ENCODE assay signal across 9 cellular contexts in the genomic region with DNA sequence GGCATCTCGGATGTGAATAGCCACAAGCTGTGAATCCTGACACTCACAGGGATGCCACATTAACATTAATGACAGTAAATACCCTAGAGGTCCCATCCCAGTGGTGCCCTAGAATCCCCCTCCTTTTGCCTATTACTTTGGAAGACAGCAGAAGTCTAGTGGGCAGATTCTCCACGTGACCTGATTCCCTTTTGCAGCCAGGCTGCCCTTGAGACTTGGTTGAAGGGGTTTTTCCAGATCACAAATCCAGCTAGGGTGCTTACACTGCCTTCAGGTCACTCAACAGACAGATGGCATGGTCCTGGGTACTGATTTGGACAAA. TPM values are rescaled to one million over a fixed set of nuclear protein-coding genes. Genes with fewer than 3 reads are reported as not detected.
DNase-seq lines count a peak whose midpoint lies in the region; ATAC-seq, FAIRE-seq and TF ChIP-seq lines count a peak whose summit lies in the region.
"Had no signal": no experiment of that assay in that cellular context is flagged by ENCODE, and none has a peak within 500 bp of the region (broad histone marks: within the 10 kb centered on the region; RNA-seq: fewer than 3 reads in every experiment).

No MANE protein-coding gene starts in this region.

- no peak for TF ChIP-seq CTCF in MCF 10A (IDR thresholded peaks at IDR 0.05; ENCODE audit: unreplicated experiment)
- no peak for TF ChIP-seq CTCF in mammary epithelial cell (conservative IDR thresholded peaks at IDR 0.05 in 1 of 2, IDR thresholded peaks at IDR 0.05 in 1 of 2; ENCODE audit: extremely low read depth in 1 of 2, insufficient read depth in 1 of 2, low read depth in 1 of 2, low read length in 2 of 2)
- TF ChIP-seq CTCF in K562 (IDR thresholded peaks at IDR 0.05 in 2 of 3, conservative IDR thresholded peaks at IDR 0.05 in 1 of 3; ENCODE audit: insufficient read depth in 2 of 3, low read depth in 1 of 3, low read length in 3 of 3) = no peak
- no peak for TF ChIP-seq CTCF in mesothelial cell of epicardium (IDR thresholded peaks at IDR 0.05; ENCODE audit: unreplicated experiment)
- no peak for TF ChIP-seq CTCF in type B pancreatic cell (conservative IDR thresholded peaks at IDR 0.05)

- peaks cover 6% of the 10 kb centered on the region for H3K9me1 ChIP-seq in K562 (ENCODE audit: control insufficient read depth, insufficient read depth, low read length)

- CTCF ChIA-PET in MCF 10A (lab: Yijun Ruan, JAX) (interaction anchor here (0.7 to 7.8 kb wide), 6 partner anchors 17 to 167 kb away, joined by 3 to 72 read pairs (median 6); no protein-coding TSS in a partner anchor), mammary epithelial cell (lab: Charles Lee; ENCODE audit: low non-redundant PET) (no interaction called here), K562 (lab: Yijun Ruan, JAX; ENCODE audit: low intra/inter-chr PET ratio) (no interaction called here)

- no peak for TF ChIP-seq RAD21 in K562 (CRISPR knock-in tag; conservative IDR thresholded peaks at IDR 0.05 in 1 of 2, IDR thresholded peaks at IDR 0.05 in 1 of 2)

- H3K9me3 Mint-ChIP-seq in MCF 10A (ENCODE audit: unreplicated experiment) (no peaks in the 10 kb centered on the region), mesothelial cell of epicardium (no peaks in the 10 kb centered on the region), type B pancreatic cell (no peaks in the 10 kb centered on the region)

- H2AFZ ChIP-seq in mammary epithelial cell (ENCODE audit: low read depth, low read length) (no peak overlapping the region), K562 (ENCODE audit: low read depth, low read length) (no peak overlapping the region)

- H3K36me3 ChIP-seq in mammary epithelial cell (ENCODE audit: insufficient read depth, low read length) (no peaks in the 10 kb centered on the region), K562 (ENCODE audit: control insufficient read depth, insufficient read depth, low read length) (peaks cover 55% of the 10 kb centered on the region)

- H3K4me2 ChIP-seq in mammary epithelial cell (ENCODE audit: insufficient read depth, low read depth, low read length) (no peak overlapping the region), K562 (ENCODE audit: insufficient read depth, low read length) (peak overlapping the region; percentile 4)

- H3K4me1 ChIP-seq in mammary epithelial cell (ENCODE audit: insufficient read depth, low read length) (peaks cover 55% of the 10 kb centered on the region), K562 (replicated peaks in 1 of 2; ENCODE audit: control insufficient read depth in 2 of 2, insufficient read depth in 2 of 2, low read length in 2 of 2) (peaks cover 66 to 76% of the 10 kb centered on the region in 2 experiments)

- H3K27me3 ChIP-seq in mammary epithelial cell (ENCODE audit: insufficient read depth, low read length) (no peaks in the 10 kb centered on the region), K562 (ENCODE audit: control insufficient read depth in 2 of 2, insufficient read depth in 2 of 2, low read length in 2 of 2) (no peaks in the 10 kb centered on the region)

- no peaks in the 10 kb centered on the region for H3K9me3 ChIP-seq in mammary epithelial cell (replicated peaks; ENCODE audit: insufficient read depth, low read length)
- no peaks in the 10 kb centered on the region for H3K9me3 ChIP-seq in K562 (replicated peaks; ENCODE audit: control insufficient read depth, insufficient read depth, low read depth, low read length)

- no peak for FAIRE-seq in K562 (lab: Jason Lieb, UNC)

- TF ChIP-seq POLR2A in K562 (conservative IDR thresholded peaks at IDR 0.05) = no peak

- peaks cover 98% of the 10 kb centered on the region for H3K79me2 ChIP-seq in mammary epithelial cell (ENCODE audit: insufficient read depth, low read length)
- peaks cover 100% of the 10 kb centered on the region for H3K79me2 ChIP-seq in K562 (ENCODE audit: control insufficient read depth, insufficient read depth, low read length)

- H4K20me1 ChIP-seq in mammary epithelial cell (ENCODE audit: insufficient read depth, low read length) = no peaks in the 10 kb centered on the region
- H4K20me1 ChIP-seq in K562 (replicated peaks; ENCODE audit: control insufficient read depth, insufficient read depth, low read length) = peaks cover 8% of the 10 kb centered on the region; the same call in 1 of the 2 replicates

- H3K27me3 Mint-ChIP-seq in MCF 10A (ENCODE audit: insufficient read depth, unreplicated experiment) (no peaks in the 10 kb centered on the region), mesothelial cell of epicardium (ENCODE audit: low read depth) (no peaks in the 10 kb centered on the region), type B pancreatic cell (no peaks in the 10 kb centered on the region)

- H3K4me3 Mint-ChIP-seq in MCF 10A (ENCODE audit: unreplicated experiment) = no peak overlapping the region
- H3K4me3 Mint-ChIP-seq in mesothelial cell of epicardium = no peak overlapping the region
- peak overlapping the region; percentile 51 for H3K4me3 Mint-ChIP-seq in type B pancreatic cell

- peak overlapping the region; percentile 91 for H3K27ac Mint-ChIP-seq in MCF 10A (ENCODE audit: low read depth, unreplicated experiment)
- peak overlapping the region; percentile 97 for H3K27ac Mint-ChIP-seq in mesothelial cell of epicardium
- peak overlapping the region; percentile 93 for H3K27ac Mint-ChIP-seq in type B pancreatic cell

- POLR2A ChIA-PET in MCF 10A (lab: Yijun Ruan, JAX) (interaction anchor here (1.4 to 3.5 kb wide), 3 partner anchors 11 to 27 kb away, joined by 4 to 20 read pairs (median 9); no protein-coding TSS in a partner anchor), K562 (lab: Yijun Ruan, JAX) (interaction anchor here (3.5 kb wide), 1 partner anchor 22 kb away, joined by 11 read pairs; no protein-coding TSS in a partner anchor)

- no peak overlapping the region for H3K4me3 ChIP-seq in mammary epithelial cell (replicated peaks in 1 of 3; ENCODE audit: insufficient read depth in 1 of 3, low read depth in 2 of 3, low read length in 3 of 3)
- no peak overlapping the region for H3K4me3 ChIP-seq in K562

- H3K9ac ChIP-seq in mammary epithelial cell (ENCODE audit: insufficient read depth, low read length) (no peak overlapping the region), K562 (ENCODE audit: insufficient read depth in 1 of 2, low read depth in 2 of 2, low read length in 2 of 2) (no peak overlapping the region)

- H3K4me1 Mint-ChIP-seq in MCF 10A (ENCODE audit: insufficient read depth, unreplicated experiment) = peaks cover 56% of the 10 kb centered on the region
- peaks cover 64% of the 10 kb centered on the region for H3K4me1 Mint-ChIP-seq in mesothelial cell of epicardium
- H3K4me1 Mint-ChIP-seq in type B pancreatic cell (ENCODE audit: unreplicated experiment) = peaks cover 56% of the 10 kb centered on the region

- DNase-seq in MCF 10A (ENCODE audit: unreplicated experiment) = no peak
- no peak for DNase-seq in mammary epithelial cell
- no peak for DNase-seq in K562 (ENCODE audit: extremely low read depth in 1 of 4, low spot score in 3 of 4)
- no peak for DNase-seq in mesothelial cell of epicardium (ENCODE audit: low spot score in 2 of 2, unreplicated experiment in 2 of 2)
- no peak for DNase-seq in type B pancreatic cell (ENCODE audit: extremely low spot score, unreplicated experiment)
- DNase-seq: C1 segment of cervical spinal cord had no signal

- intact Hi-C loops in MCF 10A (cut with micrococcal nuclease) (no loop called here), mammary epithelial cell (cut with micrococcal nuclease) (no loop called here), K562 (cut with micrococcal nuclease) (no loop called here)

- H3K36me3 Mint-ChIP-seq in MCF 10A (ENCODE audit: insufficient read depth, unreplicated experiment) (no peaks in the 10 kb centered on the region), mesothelial cell of epicardium (peaks cover 2% of the 10 kb centered on the region), type B pancreatic cell (no peaks in the 10 kb centered on the region)

- no TSS peak for BruUV-seq in MCF 10A (replicated peaks; lab: Mats Ljungman, UMichigan)
- no TSS peak for BruUV-seq in mammary epithelial cell (replicated peaks; lab: Mats Ljungman, UMichigan)
- BruUV-seq in K562 (replicated peaks; lab: Mats Ljungman, UMichigan) = no TSS peak

- no peak overlapping the region for H3K27ac ChIP-seq in mammary epithelial cell (ENCODE audit: insufficient read depth, low read depth, low read length)
- peak overlapping the region; percentile 91; the same call in 1 of the 3 replicates for H3K27ac ChIP-seq in K562 (ENCODE audit: extremely low read depth, low read depth, low read length)

- TF ChIP-seq EP300 in K562 (IDR thresholded peaks at IDR 0.05; ENCODE audit: low read length) = no peak

- in situ Hi-C loops in mammary epithelial cell (cut with MboI; ENCODE audit: low sequenced_read_pairs in 2 of 2) = no loop called here
- in situ Hi-C loops in K562 (cut with MboI) = no loop called here

- dilution Hi-C loops in mammary epithelial cell (cut with HindIII; ENCODE audit: low sequenced_read_pairs) = loop anchor here (5.0 kb wide), 1 partner anchor 66 kb away; no protein-coding TSS in a partner anchor

- 71% methylated on average over 2 of the region's 2 CpGs for WGBS in mammary epithelial cell (ENCODE audit: low coverage, missing lambda C conversion rate)
- 81% methylated on average over 2 of the region's 2 CpGs for WGBS in K562 (ENCODE audit: insufficient coverage, low coverage, missing lambda C conversion rate)

- no peak for ATAC-seq in K562
- no peak for ATAC-seq in HG02885 (IDR thresholded peaks at IDR 0.05; ENCODE audit: poor library complexity, unreplicated experiment)
- ATAC-seq in GM21360 (IDR thresholded peaks at IDR 0.05; ENCODE audit: unreplicated experiment) = no peak
- no peak for ATAC-seq in GM18519 (IDR thresholded peaks at IDR 0.05; ENCODE audit: low FRiP score, unreplicated experiment)

RNA-seq across cellular contexts. Expression of gene HDAC7, which starts 8.7 kb away (rescaled TPM):
- total RNA-seq in MCF 10A (2022) = 65.0 and 80.1 TPM in 2 replicates
- 10 to 100 TPM; 17.7 to 72.1 TPM for total RNA-seq in mammary epithelial cell
- polyA plus RNA-seq in mammary epithelial cell = 30.5 TPM
- 96.1 TPM for polyA minus RNA-seq in mammary epithelial cell
- total RNA-seq in K562 (2011; cell fraction: chromatin; rRNA removed; ENCODE audit: low replicate concordance) = 123 and 300 TPM in 2 replicates
- total RNA-seq in K562 (2011; cell fraction: nucleolus; rRNA removed) = 143 and 147 TPM in 2 replicates
- total RNA-seq in K562 (2011; cell fraction: nucleoplasm; rRNA removed) = 123 and 161 TPM in 2 replicates
- total RNA-seq in K562 (2014; rRNA removed) = 38.4 and 57.4 TPM in 2 replicates
- total RNA-seq in K562 (2014; rRNA removed; fragmentation: Illumina TruSeq; extraction: Trizol) = 22.2 and 30.2 TPM in 2 replicates
- 26.7 and 28.2 TPM in 2 replicates for total RNA-seq in K562 (2015; rRNA removed; fragmentation: Illumina TruSeq; extraction: Trizol)
- 119 and 129 TPM in 2 replicates for total RNA-seq in K562 (2021)
- 31.1 and 33.7 TPM in 2 replicates for polyA plus RNA-seq in K562 (2011; rRNA removed)
- 20.6 and 43.9 TPM in 2 replicates for polyA plus RNA-seq in K562 (2011; cell fraction: cytosol; rRNA removed)
- polyA plus RNA-seq in K562 (2011; cell fraction: nucleus; rRNA removed) = 215 and 430 TPM in 2 replicates
- 67.8 and 112 TPM in 2 replicates for polyA plus RNA-seq in K562 (2012)
- polyA plus RNA-seq in K562 (2014; fragmentation: Illumina TruSeq; extraction: Trizol) = 71.9 and 82.7 TPM in 2 replicates
- 1 to 10 TPM; 2.5 to 3.8 TPM for polyA plus RNA-seq in K562 (2014; fragmentation: Nextera tagmentation; extraction: Ambion mirVana)
- 78.0 and 82.7 TPM in 2 replicates for polyA plus RNA-seq in K562 (2014; rRNA removed)
- polyA minus RNA-seq in K562 (2011; rRNA and poly(A)+ RNA removed) = 8.5 and 12.0 TPM in 2 replicates
- polyA minus RNA-seq in K562 (2011; cell fraction: cytosol; rRNA and poly(A)+ RNA removed) = 28.2 and 32.6 TPM in 2 replicates
- 41.2 and 50.1 TPM in 2 replicates for polyA minus RNA-seq in K562 (2011; cell fraction: nucleus; rRNA and poly(A)+ RNA removed)
- total RNA-seq in mesothelial cell of epicardium = 113 to 132 TPM (median 123 TPM) in 3 replicates
- 71.5 and 76.1 TPM in 2 replicates for total RNA-seq in type B pancreatic cell (ENCODE audit: low replicate concordance)

RNA-seq across cellular contexts. Expression of gene SLC48A1, which starts 38.0 kb away (rescaled TPM):
- total RNA-seq in MCF 10A (2022) = 19.4 and 20.2 TPM in 2 replicates
- total RNA-seq in mammary epithelial cell = 10 to 100 TPM; 22.0 to 29.3 TPM
- 11.8 TPM for polyA plus RNA-seq in mammary epithelial cell
- 22.0 TPM for polyA minus RNA-seq in mammary epithelial cell
- 18.5 and 36.8 TPM in 2 replicates for total RNA-seq in K562 (2011; cell fraction: chromatin; rRNA removed; ENCODE audit: low replicate concordance)
- total RNA-seq in K562 (2011; cell fraction: nucleolus; rRNA removed) = 31.2 and 31.5 TPM in 2 replicates
- 45.5 and 69.2 TPM in 2 replicates for total RNA-seq in K562 (2011; cell fraction: nucleoplasm; rRNA removed)
- 16.3 and 25.4 TPM in 2 replicates for total RNA-seq in K562 (2014; rRNA removed)
- 13.1 and 18.3 TPM in 2 replicates for total RNA-seq in K562 (2014; rRNA removed; fragmentation: Illumina TruSeq; extraction: Trizol)
- 16.1 and 16.2 TPM in 2 replicates for total RNA-seq in K562 (2015; rRNA removed; fragmentation: Illumina TruSeq; extraction: Trizol)
- total RNA-seq in K562 (2021) = 37.5 and 41.9 TPM in 2 replicates
- 10.7 and 15.7 TPM in 2 replicates for polyA plus RNA-seq in K562 (2011; rRNA removed)
- polyA plus RNA-seq in K562 (2011; cell fraction: cytosol; rRNA removed) = 16.7 and 26.0 TPM in 2 replicates
- polyA plus RNA-seq in K562 (2011; cell fraction: nucleus; rRNA removed) = 25.7 and 35.1 TPM in 2 replicates
- 22.2 and 44.4 TPM in 2 replicates for polyA plus RNA-seq in K562 (2012)
- 28.6 and 30.4 TPM in 2 replicates for polyA plus RNA-seq in K562 (2014; fragmentation: Illumina TruSeq; extraction: Trizol)
- polyA plus RNA-seq in K562 (2014; fragmentation: Nextera tagmentation; extraction: Ambion mirVana) = 10 to 100 TPM; 23.5 to 26.9 TPM
- 18.7 and 23.6 TPM in 2 replicates for polyA plus RNA-seq in K562 (2014; rRNA removed)
- polyA minus RNA-seq in K562 (2011; rRNA and poly(A)+ RNA removed) = 7.6 and 8.9 TPM in 2 replicates
- 14.8 and 17.6 TPM in 2 replicates for polyA minus RNA-seq in K562 (2011; cell fraction: cytosol; rRNA and poly(A)+ RNA removed)
- polyA minus RNA-seq in K562 (2011; cell fraction: nucleus; rRNA and poly(A)+ RNA removed) = 6.9 and 11.6 TPM in 2 replicates
- total RNA-seq in mesothelial cell of epicardium = 25.3 to 27.7 TPM (median 27.0 TPM) in 3 replicates
- total RNA-seq in type B pancreatic cell (ENCODE audit: low replicate concordance) = 19.7 and 37.4 TPM in 2 replicates

RNA-seq across cellular contexts. Expression of gene RAPGEF3, which starts 52.4 kb away (rescaled TPM):
- 1.4 and 3.4 TPM in 2 replicates for total RNA-seq in MCF 10A (2022)
- 10 to 100 TPM in 1 of 2 donors, 1 to 10 TPM in 1; 9.7 to 41.0 TPM for total RNA-seq in mammary epithelial cell
- polyA plus RNA-seq in mammary epithelial cell = 6.2 TPM
- polyA minus RNA-seq in mammary epithelial cell = 10.0 TPM
- total RNA-seq in K562 (2011; cell fraction: chromatin; rRNA removed; ENCODE audit: low replicate concordance) = 1.5 and 4.3 TPM in 2 replicates
- total RNA-seq in K562 (2011; cell fraction: nucleolus; rRNA removed) = 2.2 and 2.3 TPM in 2 replicates
- 1.7 and 2.3 TPM in 2 replicates for total RNA-seq in K562 (2011; cell fraction: nucleoplasm; rRNA removed)
- total RNA-seq in K562 (2014; rRNA removed) = 0.45 and 0.78 TPM in 2 replicates
- 0.15 and 0.16 TPM in 2 replicates for total RNA-seq in K562 (2014; rRNA removed; fragmentation: Illumina TruSeq; extraction: Trizol)
- 0.15 and 0.33 TPM in 2 replicates for total RNA-seq in K562 (2015; rRNA removed; fragmentation: Illumina TruSeq; extraction: Trizol)
- total RNA-seq in K562 (2021) = 0.78 and 1.3 TPM in 2 replicates
- 0.38 and 0.61 TPM in 2 replicates for polyA plus RNA-seq in K562 (2011; rRNA removed)
- polyA plus RNA-seq in K562 (2011; cell fraction: cytosol; rRNA removed) = 0.49 and 0.50 TPM in 2 replicates
- polyA plus RNA-seq in K562 (2011; cell fraction: nucleus; rRNA removed) = 2.9 and 5.0 TPM in 2 replicates
- polyA plus RNA-seq in K562 (2012) = 0.76 and 2.1 TPM in 2 replicates
- polyA plus RNA-seq in K562 (2014; fragmentation: Illumina TruSeq; extraction: Trizol) = 0.37 and 0.43 TPM in 2 replicates
- under 1 TPM in 1 of 2 experiments, not detected in 1; 0.03 TPM for polyA plus RNA-seq in K562 (2014; fragmentation: Nextera tagmentation; extraction: Ambion mirVana)
- polyA plus RNA-seq in K562 (2014; rRNA removed) = 0.44 and 1.1 TPM in 2 replicates
- 0.60 and 0.78 TPM in 2 replicates for polyA minus RNA-seq in K562 (2011; rRNA and poly(A)+ RNA removed)
- not detected in 2 replicates for polyA minus RNA-seq in K562 (2011; cell fraction: cytosol; rRNA and poly(A)+ RNA removed)
- 1.3 and 3.3 TPM in 2 replicates for polyA minus RNA-seq in K562 (2011; cell fraction: nucleus; rRNA and poly(A)+ RNA removed)
- total RNA-seq in mesothelial cell of epicardium = 18.0 to 20.9 TPM (median 19.4 TPM) in 3 replicates
- 3.7 and 4.9 TPM in 2 replicates for total RNA-seq in type B pancreatic cell (ENCODE audit: low replicate concordance)
